In the genomic region with DNA sequence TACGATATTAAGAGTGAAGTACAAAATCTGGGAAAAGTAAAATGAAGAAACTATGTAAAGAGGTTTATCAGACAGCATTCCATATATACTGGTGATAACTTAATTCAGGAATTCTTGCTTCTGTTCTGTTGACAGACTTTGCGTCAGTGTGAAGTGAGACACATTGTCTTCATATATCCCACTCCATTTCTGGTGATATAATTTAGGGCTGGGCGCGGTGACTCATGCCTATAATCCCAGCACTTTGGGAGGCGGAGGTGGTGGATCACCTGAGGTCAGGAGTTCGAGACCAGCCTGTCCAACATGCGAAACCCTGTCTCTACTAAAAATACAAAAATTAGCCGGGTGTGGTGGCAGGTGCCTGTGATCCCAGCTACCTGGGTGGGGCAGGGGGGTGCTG, we compare ENCODE assay signal across 1 cellular context.
TF ChIP-seq lines count a peak whose summit lies in the region.

No MANE protein-coding gene starts in this region.

TF ChIP-seq in HEK293, 187 proteins besides CTCF, POLR2A, EP300 and RAD21 (continued from another document):
- TF ChIP-seq EGR2 (tag by site-specific recombination; IDR thresholded peaks at IDR 0.05; ENCODE audit: low read depth) (peak; percentile 76), ZEB2 (tag by site-specific recombination; IDR thresholded peaks at IDR 0.05) (0 out of 2 replicates have a peak, but pooled peaks have one; percentile 29), ZNF776 (tag by site-specific recombination; IDR thresholded peaks at IDR 0.05; ENCODE audit: borderline replicate concordance) (no peak), SP7 (tag by site-specific recombination; IDR thresholded peaks at IDR 0.05) (peak; percentile 39; the same call in 1 of the 2 replicates), ZFHX2 (tag by site-specific recombination; conservative IDR thresholded peaks at IDR 0.05) (peak; percentile 90)
